In the genomic region with DNA sequence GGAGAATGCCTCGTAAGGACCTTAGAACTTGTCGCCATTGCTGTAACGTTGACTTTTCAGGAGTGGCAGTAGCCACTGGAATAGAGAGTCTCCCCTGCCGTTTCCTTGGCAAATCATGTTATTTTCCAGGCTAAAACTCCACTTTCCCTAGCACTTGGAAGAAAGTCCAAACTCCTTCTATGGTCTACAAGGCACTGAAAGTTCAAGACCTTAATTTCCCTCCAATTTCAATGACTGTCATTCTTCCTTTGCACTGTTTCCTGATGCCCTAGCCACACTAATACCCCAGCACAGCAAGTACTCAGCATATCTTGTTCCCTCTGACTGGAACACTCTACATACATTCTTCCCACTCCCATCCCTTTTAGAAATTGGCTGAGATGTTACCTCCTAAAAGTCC, we compare ENCODE assay signal across 10 cellular contexts. TPM values are rescaled to one million over a fixed set of nuclear protein-coding genes. Genes with fewer than 3 reads are reported as not detected.
DNase-seq lines count a peak whose midpoint lies in the region; ATAC-seq, FAIRE-seq and TF ChIP-seq lines count a peak whose summit lies in the region.
"Had no signal": no experiment of that assay in that cellular context is flagged by ENCODE, and none has a peak within 500 bp of the region (broad histone marks: within the 10 kb centered on the region; RNA-seq: fewer than 3 reads in every experiment).

No MANE protein-coding gene starts in this region.

- H3K4me3 Mint-ChIP-seq in activated CD4-positive, alpha-beta T cell treated with anti-CD3 and anti-CD28 coated beads for 36 hours = peak overlapping the region; percentile 98
- peak overlapping the region; percentile 88 for H3K4me3 Mint-ChIP-seq in activated naive CD8-positive, alpha-beta T cell treated with anti-CD3 and anti-CD28 coated beads, Interleukin-2, amount 10 ng/mL, durations not matched to agents 7 days and 5 days

- H3K9me3 ChIP-seq in kidney (ENCODE audit: control insufficient read depth in 1 of 2, low read length in 2 of 2) (no peaks in the 10 kb centered on the region), suprapubic skin (no peaks in the 10 kb centered on the region)

- no peaks in the 10 kb centered on the region for H3K27me3 Mint-ChIP-seq in activated CD4-positive, alpha-beta T cell treated with anti-CD3 and anti-CD28 coated beads for 36 hours
- H3K27me3 Mint-ChIP-seq in activated naive CD8-positive, alpha-beta T cell treated with anti-CD3 and anti-CD28 coated beads, Interleukin-2, amount 10 ng/mL, durations not matched to agents 7 days and 5 days = peaks cover 4% of the 10 kb centered on the region

- H3K36me3 ChIP-seq in kidney (ENCODE audit: control insufficient read depth in 1 of 2, insufficient read depth in 2 of 2, low read length in 2 of 2) (no peaks in the 10 kb centered on the region), suprapubic skin (no peaks in the 10 kb centered on the region)

- intact Hi-C loops in activated CD4-positive, alpha-beta T cell treated with anti-CD3 and anti-CD28 coated beads for 36 hours (cut with DNase I, micrococcal nuclease) = loop anchor here (5.0 to 10.0 kb wide), 4 partner anchors 1136 to 1546 kb away; a partner anchor contains a TSS
- intact Hi-C loops in kidney (cut with DNase I) = no loop called here

- peaks cover 22% of the 10 kb centered on the region for H3K4me1 Mint-ChIP-seq in activated CD4-positive, alpha-beta T cell treated with anti-CD3 and anti-CD28 coated beads for 36 hours
- peaks cover 21% of the 10 kb centered on the region for H3K4me1 Mint-ChIP-seq in activated naive CD8-positive, alpha-beta T cell treated with anti-CD3 and anti-CD28 coated beads, Interleukin-2, amount 10 ng/mL, durations not matched to agents 7 days and 5 days

- 82% methylated on average over 4 of the region's 4 CpGs for WGBS in suprapubic skin

- H3K9ac ChIP-seq in kidney (ENCODE audit: low read length in 2 of 2) = peak overlapping the region in 1 of 2 donors; percentile 7

- TF ChIP-seq CTCF in kidney (IDR thresholded peaks at IDR 0.05; ENCODE audit: borderline replicate concordance, extremely low read depth, insufficient read depth) (no peak), suprapubic skin (IDR thresholded peaks at IDR 0.05) (no peak)

- no peaks in the 10 kb centered on the region for H3K27me3 ChIP-seq in suprapubic skin

- TF ChIP-seq POLR2A in suprapubic skin (IDR thresholded peaks at IDR 0.05) = no peak

- H3K4me1 ChIP-seq in kidney (ENCODE audit: control insufficient read depth in 1 of 2, insufficient read depth in 1 of 2, low read depth in 1 of 2, low read length in 2 of 2) = peaks cover 13 to 18% of the 10 kb centered on the region in 2 donors
- H3K4me1 ChIP-seq in suprapubic skin = peaks cover 26% of the 10 kb centered on the region

- no peak for ATAC-seq in activated CD4-positive, alpha-beta T cell treated with anti-CD3 and anti-CD28 coated beads for 36 hours
- no peak for ATAC-seq in activated naive CD8-positive, alpha-beta T cell treated with anti-CD3 and anti-CD28 coated beads, Interleukin-2, amount 10 ng/mL, durations not matched to agents 7 days and 5 days (ENCODE audit: low read depth)
- no peak for ATAC-seq in GM19395 (IDR thresholded peaks at IDR 0.05; ENCODE audit: unreplicated experiment)

- H3K27ac Mint-ChIP-seq in activated CD4-positive, alpha-beta T cell treated with anti-CD3 and anti-CD28 coated beads for 36 hours = peak overlapping the region; percentile 76
- peak overlapping the region; percentile 47 for H3K27ac Mint-ChIP-seq in activated naive CD8-positive, alpha-beta T cell treated with anti-CD3 and anti-CD28 coated beads, Interleukin-2, amount 10 ng/mL, durations not matched to agents 7 days and 5 days

- POLR2A ChIA-PET in activated CD4-positive, alpha-beta T cell treated with anti-CD3 and anti-CD28 coated beads for 36 hours (lab: Charles Lee) = no interaction called here
- POLR2A ChIA-PET in activated naive CD8-positive, alpha-beta T cell treated with anti-CD3 and anti-CD28 coated beads, Interleukin-2, amount 10 ng/mL, durations not matched to agents 7 days and 5 days (lab: Charles Lee) = no interaction called here

- DNase-seq in activated CD4-positive, alpha-beta T cell treated with anti-CD3 and anti-CD28 coated beads for 36 hours = no peak
- DNase-seq in activated CD4-positive, alpha-beta T cell treated with anti-CD3 and anti-CD28 coated beads for 1 hour = no peak
- DNase-seq in activated naive CD8-positive, alpha-beta T cell treated with anti-CD3 and anti-CD28 coated beads, Interleukin-2, amount 10 ng/mL, durations not matched to agents 7 days and 5 days = no peak
- no peak for DNase-seq in kidney
- no peak for DNase-seq in suprapubic skin (ENCODE audit: low spot score in 2 of 2)
- DNase-seq in NCI-H748 treated with DMSO at 0.1 percent for 48 hours (lab: John Stamatoyannopoulos, UW) = no peak
- DNase-seq in DMS153 (lab: John Stamatoyannopoulos, UW) = no peak
- DNase-seq: GOT3, NCI-H2029 had no signal

- TF ChIP-seq EP300 in suprapubic skin (IDR thresholded peaks at IDR 0.05) = no peak

- H3K9me3 Mint-ChIP-seq in activated CD4-positive, alpha-beta T cell treated with anti-CD3 and anti-CD28 coated beads for 36 hours (ENCODE audit: low read depth) = no peaks in the 10 kb centered on the region
- no peaks in the 10 kb centered on the region for H3K9me3 Mint-ChIP-seq in activated naive CD8-positive, alpha-beta T cell treated with anti-CD3 and anti-CD28 coated beads, Interleukin-2, amount 10 ng/mL, durations not matched to agents 7 days and 5 days

- H3K4me3 ChIP-seq in kidney (ENCODE audit: low read length in 2 of 2) = peak overlapping the region; percentile 98 to 100
- peak overlapping the region; percentile 96 for H3K4me3 ChIP-seq in suprapubic skin

- CTCF ChIA-PET in activated CD4-positive, alpha-beta T cell treated with anti-CD3 and anti-CD28 coated beads for 36 hours (lab: Charles Lee) = interaction anchor here (0.9 to 1.7 kb wide), 2 partner anchors 112 to 114 kb away, joined by 4 to 6 read pairs; no protein-coding TSS in a partner anchor

- H3K36me3 Mint-ChIP-seq in activated CD4-positive, alpha-beta T cell treated with anti-CD3 and anti-CD28 coated beads for 36 hours (ENCODE audit: low read depth) = no peaks in the 10 kb centered on the region
- peaks cover 4% of the 10 kb centered on the region for H3K36me3 Mint-ChIP-seq in activated naive CD8-positive, alpha-beta T cell treated with anti-CD3 and anti-CD28 coated beads, Interleukin-2, amount 10 ng/mL, durations not matched to agents 7 days and 5 days

- H3K27ac ChIP-seq in kidney (ENCODE audit: low read depth in 2 of 2, low read length in 2 of 2) = peak overlapping the region in 1 of 2 donors; percentile 23
- H3K27ac ChIP-seq in suprapubic skin = no peak overlapping the region

- FAIRE-seq in kidney (lab: Jason Lieb, UNC) = no peak

RNA-seq across cellular contexts. Expression of a gene that starts 1.8 kb away (rescaled TPM):
- total RNA-seq in activated CD4-positive, alpha-beta T cell treated with anti-CD3 and anti-CD28 coated beads for 36 hours = 10 to 100 TPM; 32.2 to 33.9 TPM
- total RNA-seq in activated naive CD8-positive, alpha-beta T cell treated with anti-CD3 and anti-CD28 coated beads, Interleukin-2, amount 10 ng/mL, durations not matched to agents 7 days and 5 days = 10 to 100 TPM; 28.5 to 30.6 TPM
- 17.3 TPM for total RNA-seq in kidney
- polyA plus RNA-seq in kidney (ENCODE audit: insufficient read depth, low read depth, low replicate concordance) = 20.7 TPM
- total RNA-seq in suprapubic skin = 10 to 100 TPM; 10.2 to 15.3 (median 13.7) TPM
